In the genomic region with DNA sequence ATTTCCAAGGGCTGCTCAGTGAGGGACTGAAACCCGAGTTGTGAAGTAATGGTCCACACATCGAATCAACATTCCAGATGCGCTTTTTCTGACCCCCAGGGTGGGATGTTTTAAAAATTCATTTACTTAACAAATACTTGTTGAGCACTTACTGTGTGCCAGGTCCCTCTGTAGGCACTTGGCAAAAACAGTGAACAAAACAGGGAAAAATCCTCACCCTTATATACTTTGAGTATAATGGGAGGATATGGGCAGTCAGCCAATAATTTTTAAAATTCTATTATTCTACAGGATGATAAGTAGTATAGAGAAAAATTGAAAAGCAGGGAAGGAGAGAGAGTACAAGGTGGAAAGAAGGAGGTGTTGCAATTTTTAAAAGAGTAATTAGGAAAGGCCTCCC, we compare ENCODE assay signal across 1 cellular context.
TF ChIP-seq lines count a peak whose summit lies in the region.

No MANE protein-coding gene starts in this region.

TF ChIP-seq in H1, 55 proteins besides CTCF, POLR2A, EP300 and RAD21:
- TF ChIP-seq, protein P1, sequence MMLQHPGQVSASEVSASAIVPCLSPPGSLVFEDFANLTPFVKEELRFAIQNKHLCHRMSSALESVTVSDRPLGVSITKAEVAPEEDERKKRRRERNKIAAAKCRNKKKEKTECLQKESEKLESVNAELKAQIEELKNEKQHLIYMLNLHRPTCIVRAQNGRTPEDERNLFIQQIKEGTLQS (IDR thresholded peaks at IDR 0.05; ENCODE audit: insufficient read depth, low read depth, low read length) = no peak
- TF ChIP-seq CBX5 (IDR thresholded peaks at IDR 0.05; ENCODE audit: low read depth, low read length) (no peak), CEBPB (IDR thresholded peaks at IDR 0.05; ENCODE audit: low read depth, low read length) (no peak), SAP30 (IDR thresholded peaks at IDR 0.05; ENCODE audit: insufficient read depth, insufficient replicate concordance, low read length) (no peak), KDM5A (IDR thresholded peaks at IDR 0.05; ENCODE audit: low read length) (no peak), EZH2 (IDR thresholded peaks at IDR 0.05; ENCODE audit: low read depth, low read length, severe bottlenecking) (no peak), JUN (IDR thresholded peaks at IDR 0.05; ENCODE audit: low read depth, low read length) (no peak), GABPA (IDR thresholded peaks at IDR 0.05; ENCODE audit: borderline replicate concordance, insufficient read depth, low read length) (no peak), BCL11A (IDR thresholded peaks at IDR 0.05; ENCODE audit: low read depth in 2 of 2, low read length in 2 of 2) (no peak), TCF12 (IDR thresholded peaks at IDR 0.05; ENCODE audit: low read depth, low read length) (no peak), GTF2F1 (IDR thresholded peaks at IDR 0.05; ENCODE audit: borderline replicate concordance, low read depth, low read length) (no peak), SUZ12 (IDR thresholded peaks at IDR 0.05; ENCODE audit: low read length) (no peak), KDM4A (IDR thresholded peaks at IDR 0.05; ENCODE audit: low read depth, low read length, severe bottlenecking) (no peak), JUND (IDR thresholded peaks at IDR 0.05; ENCODE audit: low read length) (no peak), CHD1 (IDR thresholded peaks at IDR 0.05; ENCODE audit: low read depth, low read length) (no peak)
TF ChIP-seq in H1: peak in this region for 0.
